28 cellular contexts compared by ENCODE assay signal in the genomic region with DNA sequence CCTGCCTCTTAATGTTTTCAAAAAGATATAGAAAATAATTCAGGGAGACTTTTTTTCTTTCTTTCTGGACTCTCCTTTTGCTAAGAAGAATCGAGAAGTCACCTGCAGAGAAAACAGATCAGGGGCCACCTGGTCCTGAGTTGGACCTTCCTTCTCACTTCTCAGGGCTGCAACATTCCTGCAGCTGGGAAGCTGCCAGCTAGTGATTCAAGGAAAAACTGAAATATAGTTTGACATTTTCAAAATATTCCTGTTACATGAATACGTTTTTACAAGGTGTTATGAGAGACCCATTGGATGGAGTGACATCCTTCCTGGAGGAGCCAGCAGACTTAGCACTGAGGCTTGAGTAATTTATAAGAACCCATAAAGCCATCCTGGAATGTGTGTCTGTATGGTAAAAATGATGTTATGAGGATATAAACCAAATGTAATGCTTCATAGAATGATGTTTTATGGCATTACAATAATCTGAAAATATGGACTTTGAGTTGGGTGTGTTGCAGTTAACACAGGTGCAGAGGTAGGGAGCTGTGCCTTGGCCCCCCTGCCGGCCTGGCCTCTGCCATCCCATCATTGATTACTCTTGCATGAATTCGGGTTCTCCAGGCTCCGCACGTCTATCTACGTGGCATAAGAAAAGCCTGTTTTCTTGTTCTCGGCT.
A peak's percentile ranks its signal among the peaks of the same experiment; 100 is the strongest.
DNase-seq lines count a peak whose midpoint lies in the region; ATAC-seq, FAIRE-seq and TF ChIP-seq lines count a peak whose summit lies in the region.
"Had no signal": no experiment of that assay in that cellular context is flagged by ENCODE, and none has a peak within 500 bp of the region (broad histone marks: within the 10 kb centered on the region; RNA-seq: fewer than 3 reads in every experiment).

No MANE protein-coding gene starts in this region.

- 44 to 59% methylated on average over 6 to 8 of the region's 8 CpGs for WGBS in transverse colon (ENCODE audit: low coverage in 1 of 2), 2 donors

- no peak for TF ChIP-seq POLR2A in transverse colon (IDR thresholded peaks at IDR 0.05)

- FAIRE-seq in astrocyte (lab: Jason Lieb, UNC): no peak
- FAIRE-seq: A204.1, GM12878, HTR-8/SVneo had no signal

- H3K27ac ChIP-seq in astrocyte (ENCODE audit: low read depth, low read length): no peak overlapping the region
- H3K27ac ChIP-seq in transverse colon: peak overlapping the region; percentile 56 to 61 (median 58)
- H3K27ac ChIP-seq: GM23248, RWPE1 had no signal

- H3K4me2 ChIP-seq in astrocyte (ENCODE audit: low read length): no peak overlapping the region

- H3K27ac Mint-ChIP-seq in astrocyte (ENCODE audit: unreplicated experiment): peak overlapping the region; percentile 44
- peak overlapping the region; percentile 57 for H3K27ac Mint-ChIP-seq in neural crest cell (ENCODE audit: unreplicated experiment)
- H3K27ac Mint-ChIP-seq: CD8-positive, alpha-beta T cell had no signal

- TF ChIP-seq CTCF in astrocyte (IDR thresholded peaks at IDR 0.05; ENCODE audit: insufficient read depth, low read depth, low read length) (no peak), neural crest cell (conservative IDR thresholded peaks at IDR 0.05) (no peak), transverse colon (IDR thresholded peaks at IDR 0.05) (peak in 1 of 5 experiments; percentile 34)

- DNase-seq in astrocyte (ENCODE audit: low read depth): no peak
- DNase-seq in islet precursor cell: peak; percentile 45
- no peak for DNase-seq in neural crest cell (ENCODE audit: low read depth, low spot score)
- peak; percentile 75 for DNase-seq in transverse colon
- no peak for DNase-seq in AML-193 (lab: John Stamatoyannopoulos, UW)
- DNase-seq: C1 segment of cervical spinal cord; Caco-2; CD8-positive, alpha-beta T cell; EL; GDM1; H7; KBM-7; MV-4-11; NCI-H1105; NCI-H146; NCI-H1930; NCI-H2107; NCI-H524 treated with DMSO at 0.1 percent for 48 hours; NCI-H82; NK-92 treated with Interleukin-12 subunit alpha and Interleukin-12 subunit beta, amount 100 ng/mL, for 24 hours; SHP77 had no signal

- H3K79me2 ChIP-seq in astrocyte (ENCODE audit: insufficient read depth, low read length): no peaks in the 10 kb centered on the region

- H3K4me3 Mint-ChIP-seq in astrocyte (ENCODE audit: unreplicated experiment) (no peak overlapping the region), neural crest cell (no peak overlapping the region)
- H3K4me3 Mint-ChIP-seq: CD8-positive, alpha-beta T cell had no signal

- H3K4me1 Mint-ChIP-seq in astrocyte (ENCODE audit: low read depth, unreplicated experiment) (peaks cover 10% of the 10 kb centered on the region), neural crest cell (no peaks in the 10 kb centered on the region)

- no peak for ATAC-seq in HG03442 (IDR thresholded peaks at IDR 0.05; ENCODE audit: unreplicated experiment)
- ATAC-seq in HG02973 (IDR thresholded peaks at IDR 0.05; ENCODE audit: unreplicated experiment): no peak
- ATAC-seq: CD8-positive, alpha-beta T cell; GM12878 had no signal

- H3K36me3 ChIP-seq in astrocyte (ENCODE audit: insufficient read depth, low read length): no peaks in the 10 kb centered on the region
- no peaks in the 10 kb centered on the region for H3K36me3 ChIP-seq in transverse colon

- no peak overlapping the region for H3K9ac ChIP-seq in astrocyte (ENCODE audit: low read length)
- H3K9ac ChIP-seq: GM23248 had no signal

- H2AFZ ChIP-seq in astrocyte (ENCODE audit: low read depth, low read length): no peak overlapping the region
- H2AFZ ChIP-seq: GM23248 had no signal

- no peaks in the 10 kb centered on the region for H3K4me1 ChIP-seq in astrocyte (ENCODE audit: insufficient read depth, low read length)
- peaks cover 0 to 24% (median 10%) of the 10 kb centered on the region in 4 donors for H3K4me1 ChIP-seq in transverse colon
- H3K4me1 ChIP-seq: Caco-2 had no signal

- H3K9me3 Mint-ChIP-seq in astrocyte (ENCODE audit: unreplicated experiment) (peaks cover 2% of the 10 kb centered on the region), neural crest cell (peaks cover 10% of the 10 kb centered on the region)

- H3K27me3 Mint-ChIP-seq in astrocyte (ENCODE audit: low read depth, unreplicated experiment) (peaks cover 5% of the 10 kb centered on the region), neural crest cell (ENCODE audit: low read depth) (peaks cover 9% of the 10 kb centered on the region)

- TF ChIP-seq EP300 in transverse colon (IDR thresholded peaks at IDR 0.05; ENCODE audit: low read depth): no peak

- H3K36me3 Mint-ChIP-seq in astrocyte (ENCODE audit: low read depth, unreplicated experiment) (no peaks in the 10 kb centered on the region), neural crest cell (ENCODE audit: low read depth) (no peaks in the 10 kb centered on the region)
- H3K36me3 Mint-ChIP-seq: CD8-positive, alpha-beta T cell had no signal

- no peaks in the 10 kb centered on the region for H3K27me3 ChIP-seq in astrocyte (ENCODE audit: insufficient read depth, low read length)
- H3K27me3 ChIP-seq in transverse colon: no peaks in the 10 kb centered on the region

- H3K9me3 ChIP-seq in astrocyte (ENCODE audit: insufficient read depth, low read depth, low read length): peaks cover 5% of the 10 kb centered on the region
- H3K9me3 ChIP-seq in transverse colon: no peaks in the 10 kb centered on the region

- intact Hi-C loops in transverse colon (cut with DNase I; ENCODE audit: low total_unique reads): no loop called here

- in situ Hi-C loops in transverse colon (cut with MboI; ENCODE audit: low pct_ligation_motif_present in 1 of 4, low pct_unique_long_range_greater_than_20kb in 1 of 4, low sequenced_read_pairs in 3 of 4): no loop called here

- H3K4me3 ChIP-seq in astrocyte (ENCODE audit: insufficient read depth, low read depth, low read length): no peak overlapping the region
- H3K4me3 ChIP-seq in transverse colon: no peak overlapping the region
- H3K4me3 ChIP-seq: GM12878, GM23248 had no signal

- no peaks in the 10 kb centered on the region for H4K20me1 ChIP-seq in astrocyte (ENCODE audit: insufficient read depth, low read length)

Comparison
In these comparisons a context has a peak if more than half of its experiments do, and no peak if none do; other contexts are left out.
1. DNase-seq: peak in islet precursor cell (single experiment) and transverse colon (single experiment); none in astrocyte (single experiment), neural crest cell (single experiment) and AML-193 (0 of 2).